33 cellular contexts compared by ENCODE assay signal in the genomic region with DNA sequence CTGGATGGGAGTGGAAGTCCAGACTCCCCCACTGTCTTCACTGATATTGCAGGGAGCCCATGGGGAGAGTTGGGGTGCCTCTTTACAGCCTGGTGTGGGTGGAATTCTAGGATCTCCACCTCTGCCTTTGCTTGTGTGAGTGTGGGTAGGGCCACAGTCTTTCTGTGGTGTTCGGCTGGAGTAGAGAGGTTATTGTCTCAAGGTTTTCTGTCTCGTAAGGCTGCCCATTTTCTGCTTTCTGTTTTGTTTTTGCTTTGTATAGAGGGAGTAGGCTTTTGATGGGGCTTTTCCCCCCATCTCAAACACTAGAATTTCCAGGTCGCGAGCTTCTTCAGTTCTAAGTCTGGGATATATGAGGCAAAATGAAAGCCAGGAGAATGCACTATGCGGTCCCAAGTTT.
"Had no signal": no experiment of that assay in that cellular context is flagged by ENCODE, and none has a peak within 500 bp of the region (broad histone marks: within the 10 kb centered on the region; RNA-seq: fewer than 3 reads in every experiment).

No MANE protein-coding gene starts in this region.

- ATAC-seq: activated CD8-positive, alpha-beta T cell treated with anti-CD3 and anti-CD28 coated beads for 36 hours; activated naive CD4-positive, alpha-beta T cell treated with anti-CD3 and anti-CD28 coated beads, Interleukin-2, amount 50 U/mL, for 72 hours; activated T-cell treated with anti-CD3 and anti-CD28 coated beads, Interleukin-2, amount 50 U/mL, for 4 hours; activated T-cell treated with anti-CD3 and anti-CD28 coated beads, Interleukin-2, amount 50 U/mL, for 72 hours; activated T-helper 17 cell treated with anti-CD3 and anti-CD28 coated beads, Interleukin-2, amount 50 U/mL, for 72 hours; body of pancreas had no signal

- H3K36me3 ChIP-seq: adrenal gland, brain microvascular endothelial cell, breast epithelium had no signal

- H3K9me3 ChIP-seq: adrenal gland, body of pancreas, breast epithelium had no signal

- H3K4me1 ChIP-seq: adrenal gland, body of pancreas, breast epithelium had no signal

- H3K27me3 ChIP-seq: adrenal gland, body of pancreas, brain microvascular endothelial cell, breast epithelium had no signal

- DNase-seq: activated B cell treated with CpG ODN at 0.5 μM for 24 hours; activated CD4-positive, alpha-beta memory T cell treated with anti-CD3 and anti-CD28 coated beads for 36 hours; activated CD4-positive, alpha-beta T cell treated with anti-CD3 and anti-CD28 coated beads for 4 hours; activated CD4-positive, alpha-beta T cell treated with anti-CD3 and anti-CD28 coated beads, Interleukin-2, amount 50 U/mL, for 1 hour; activated CD4-positive, alpha-beta T cell treated with anti-CD3 and anti-CD28 coated beads, Interleukin-2, amount 50 U/mL, for 4 hours; activated CD4-positive, CD25-positive, alpha-beta regulatory T cell treated with anti-CD3 and anti-CD28 coated beads, Interleukin-2, amount 50 U/mL, for 72 hours; activated CD8-positive, alpha-beta memory T cell treated with anti-CD3 and anti-CD28 coated beads, Interleukin-2, amount 50 U/mL, for 4 hours; activated CD8-positive, alpha-beta T cell treated with anti-CD3 and anti-CD28 coated beads for 36 hours; activated effector memory CD4-positive, alpha-beta T cell treated with anti-CD3 and anti-CD28 coated beads, Interleukin-2, amount 50 U/mL, for 16 hours; activated gamma-delta T cell treated with Interleukin-2 at 50 U/mL for 16 hours; activated naive CD4-positive, alpha-beta T cell; activated naive CD4-positive, alpha-beta T cell treated with anti-CD3 and anti-CD28 coated beads for 36 hours; activated naive CD4-positive, alpha-beta T cell treated with anti-CD3 and anti-CD28 coated beads, Interleukin-2, amount 50 U/mL, for 16 hours; activated naive CD8-positive, alpha-beta T cell treated with anti-CD3 and anti-CD28 coated beads for 36 hours; activated T-cell treated with anti-CD3 and anti-CD28 coated beads for 4 hours; activated T-cell treated with anti-CD3 and anti-CD28 coated beads, Interleukin-2, amount 50 U/mL, for 1 hour; activated T-cell treated with anti-CD3 and anti-CD28 coated beads, Interleukin-2, amount 50 U/mL, for 4 hours; activated T-cell treated with anti-CD3 and anti-CD28 coated beads, Interleukin-2, amount 50 U/mL, for 72 hours; adrenal gland; amniotic stem cell; aorta; body of pancreas; brain microvascular endothelial cell; central memory CD4-positive, alpha-beta T cell; T-helper 2 cell; T-helper 9 cell had no signal

- H3K4me3 ChIP-seq: adrenal gland, body of pancreas, breast epithelium had no signal

- H3K27ac ChIP-seq: adrenal gland, body of pancreas, brain microvascular endothelial cell, breast epithelium, VCaP had no signal

- FAIRE-seq: astrocyte, colon, TTC549 had no signal
